Comparison of ENCODE assay signal across 8 cellular contexts in the genomic region with DNA sequence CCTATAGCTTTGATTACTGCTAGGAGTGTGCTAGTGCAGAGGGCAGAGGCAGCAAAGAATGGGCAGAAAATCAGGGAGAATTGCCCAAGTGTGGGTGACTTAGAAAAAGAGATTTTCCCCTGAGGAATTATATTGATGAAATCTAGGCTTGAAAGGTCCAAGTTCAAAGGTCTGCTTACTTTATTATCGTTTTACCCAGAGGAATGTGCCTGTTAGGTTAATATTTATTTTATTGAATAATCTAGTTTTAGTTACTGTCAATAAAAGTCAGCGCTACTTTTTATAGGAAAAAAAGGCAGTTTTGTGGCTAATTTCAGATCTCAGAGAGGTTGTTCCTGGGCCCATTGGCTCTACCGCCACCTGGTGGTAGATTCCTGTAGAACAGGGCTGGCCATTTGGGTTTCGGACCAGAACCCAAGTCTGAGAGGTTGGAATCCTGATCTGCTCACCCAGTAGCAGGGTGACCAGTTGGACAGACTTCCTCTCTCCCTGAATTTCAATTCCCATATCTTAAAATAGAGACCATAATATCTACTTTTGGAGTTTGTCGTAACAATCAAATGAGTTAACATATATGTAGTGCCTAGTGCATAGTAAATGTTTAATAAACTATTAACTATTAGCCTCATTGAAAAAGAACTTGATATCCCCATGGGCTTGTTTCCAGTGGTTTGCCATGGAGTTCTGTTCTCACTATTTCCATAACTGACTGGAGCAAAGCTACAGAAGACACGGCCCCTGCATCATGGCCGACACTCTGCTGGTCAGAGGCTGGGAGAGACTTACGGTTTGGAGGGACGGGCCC.
DNase-seq lines count a peak whose midpoint lies in the region; ATAC-seq and TF ChIP-seq lines count a peak whose summit lies in the region.

No MANE protein-coding gene starts in this region.

- DNase-seq in Daoy (ENCODE audit: low read depth) (peak; percentile 51), choroid plexus epithelial cell (ENCODE audit: low read depth) (peak; percentile 61), left lobe of liver (ENCODE audit: low spot score) (peak; percentile 86)
- DNase-seq in activated CD4-positive, alpha-beta T cell treated with anti-CD3 and anti-CD28 coated beads for 24 hours (ENCODE audit: low read depth in 2 of 2) = peak; percentile 49 to 53
- peak; percentile 48 to 57 for DNase-seq in stimulated activated CD4-positive, alpha-beta T cell treated with anti-CD3 and anti-CD28 coated beads, Interleukin-4, amount 100 ng/mL, for 48 hours (ENCODE audit: low read depth in 2 of 2)

- no peak overlapping the region for H3K4me3 ChIP-seq in choroid plexus epithelial cell (ENCODE audit: low read depth, low read length)

- ATAC-seq in left lobe of liver (peak; percentile 88), HG03097 (IDR thresholded peaks at IDR 0.05; ENCODE audit: low FRiP score, unreplicated experiment) (no peak), GM21737 (IDR thresholded peaks at IDR 0.05; ENCODE audit: unreplicated experiment) (no peak)

- TF ChIP-seq CTCF in LNCAP (IDR thresholded peaks at IDR 0.05) (peak; percentile 92), choroid plexus epithelial cell (conservative IDR thresholded peaks at IDR 0.05; ENCODE audit: low read depth, low read length) (peak; percentile 99)
